In the genomic region with DNA sequence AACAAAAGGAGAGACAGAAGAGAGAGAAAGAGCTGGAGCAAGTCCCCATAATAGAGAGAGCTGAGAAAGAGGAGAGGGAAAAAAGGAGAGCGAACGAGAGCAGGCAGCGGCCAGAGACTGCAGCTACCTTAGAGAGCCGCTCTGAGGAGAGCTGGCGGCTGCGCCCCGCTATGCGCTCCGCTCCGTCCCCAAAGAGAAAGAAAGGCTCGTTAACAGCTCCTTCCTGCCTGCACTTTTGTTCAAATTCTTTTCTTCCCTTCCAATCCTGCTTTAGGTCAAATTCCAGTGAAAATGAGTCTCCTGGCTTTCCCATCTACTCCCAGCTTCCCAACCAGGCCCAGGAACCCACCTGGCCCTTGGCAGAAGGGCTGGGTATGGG, we compare ENCODE assay signal across 1 cellular context.
TF ChIP-seq lines count a peak whose summit lies in the region.

No MANE protein-coding gene starts in this region.

TF ChIP-seq in H1, 55 proteins besides CTCF, POLR2A, EP300 and RAD21 (continued from another document):
- TF ChIP-seq, protein P1, sequence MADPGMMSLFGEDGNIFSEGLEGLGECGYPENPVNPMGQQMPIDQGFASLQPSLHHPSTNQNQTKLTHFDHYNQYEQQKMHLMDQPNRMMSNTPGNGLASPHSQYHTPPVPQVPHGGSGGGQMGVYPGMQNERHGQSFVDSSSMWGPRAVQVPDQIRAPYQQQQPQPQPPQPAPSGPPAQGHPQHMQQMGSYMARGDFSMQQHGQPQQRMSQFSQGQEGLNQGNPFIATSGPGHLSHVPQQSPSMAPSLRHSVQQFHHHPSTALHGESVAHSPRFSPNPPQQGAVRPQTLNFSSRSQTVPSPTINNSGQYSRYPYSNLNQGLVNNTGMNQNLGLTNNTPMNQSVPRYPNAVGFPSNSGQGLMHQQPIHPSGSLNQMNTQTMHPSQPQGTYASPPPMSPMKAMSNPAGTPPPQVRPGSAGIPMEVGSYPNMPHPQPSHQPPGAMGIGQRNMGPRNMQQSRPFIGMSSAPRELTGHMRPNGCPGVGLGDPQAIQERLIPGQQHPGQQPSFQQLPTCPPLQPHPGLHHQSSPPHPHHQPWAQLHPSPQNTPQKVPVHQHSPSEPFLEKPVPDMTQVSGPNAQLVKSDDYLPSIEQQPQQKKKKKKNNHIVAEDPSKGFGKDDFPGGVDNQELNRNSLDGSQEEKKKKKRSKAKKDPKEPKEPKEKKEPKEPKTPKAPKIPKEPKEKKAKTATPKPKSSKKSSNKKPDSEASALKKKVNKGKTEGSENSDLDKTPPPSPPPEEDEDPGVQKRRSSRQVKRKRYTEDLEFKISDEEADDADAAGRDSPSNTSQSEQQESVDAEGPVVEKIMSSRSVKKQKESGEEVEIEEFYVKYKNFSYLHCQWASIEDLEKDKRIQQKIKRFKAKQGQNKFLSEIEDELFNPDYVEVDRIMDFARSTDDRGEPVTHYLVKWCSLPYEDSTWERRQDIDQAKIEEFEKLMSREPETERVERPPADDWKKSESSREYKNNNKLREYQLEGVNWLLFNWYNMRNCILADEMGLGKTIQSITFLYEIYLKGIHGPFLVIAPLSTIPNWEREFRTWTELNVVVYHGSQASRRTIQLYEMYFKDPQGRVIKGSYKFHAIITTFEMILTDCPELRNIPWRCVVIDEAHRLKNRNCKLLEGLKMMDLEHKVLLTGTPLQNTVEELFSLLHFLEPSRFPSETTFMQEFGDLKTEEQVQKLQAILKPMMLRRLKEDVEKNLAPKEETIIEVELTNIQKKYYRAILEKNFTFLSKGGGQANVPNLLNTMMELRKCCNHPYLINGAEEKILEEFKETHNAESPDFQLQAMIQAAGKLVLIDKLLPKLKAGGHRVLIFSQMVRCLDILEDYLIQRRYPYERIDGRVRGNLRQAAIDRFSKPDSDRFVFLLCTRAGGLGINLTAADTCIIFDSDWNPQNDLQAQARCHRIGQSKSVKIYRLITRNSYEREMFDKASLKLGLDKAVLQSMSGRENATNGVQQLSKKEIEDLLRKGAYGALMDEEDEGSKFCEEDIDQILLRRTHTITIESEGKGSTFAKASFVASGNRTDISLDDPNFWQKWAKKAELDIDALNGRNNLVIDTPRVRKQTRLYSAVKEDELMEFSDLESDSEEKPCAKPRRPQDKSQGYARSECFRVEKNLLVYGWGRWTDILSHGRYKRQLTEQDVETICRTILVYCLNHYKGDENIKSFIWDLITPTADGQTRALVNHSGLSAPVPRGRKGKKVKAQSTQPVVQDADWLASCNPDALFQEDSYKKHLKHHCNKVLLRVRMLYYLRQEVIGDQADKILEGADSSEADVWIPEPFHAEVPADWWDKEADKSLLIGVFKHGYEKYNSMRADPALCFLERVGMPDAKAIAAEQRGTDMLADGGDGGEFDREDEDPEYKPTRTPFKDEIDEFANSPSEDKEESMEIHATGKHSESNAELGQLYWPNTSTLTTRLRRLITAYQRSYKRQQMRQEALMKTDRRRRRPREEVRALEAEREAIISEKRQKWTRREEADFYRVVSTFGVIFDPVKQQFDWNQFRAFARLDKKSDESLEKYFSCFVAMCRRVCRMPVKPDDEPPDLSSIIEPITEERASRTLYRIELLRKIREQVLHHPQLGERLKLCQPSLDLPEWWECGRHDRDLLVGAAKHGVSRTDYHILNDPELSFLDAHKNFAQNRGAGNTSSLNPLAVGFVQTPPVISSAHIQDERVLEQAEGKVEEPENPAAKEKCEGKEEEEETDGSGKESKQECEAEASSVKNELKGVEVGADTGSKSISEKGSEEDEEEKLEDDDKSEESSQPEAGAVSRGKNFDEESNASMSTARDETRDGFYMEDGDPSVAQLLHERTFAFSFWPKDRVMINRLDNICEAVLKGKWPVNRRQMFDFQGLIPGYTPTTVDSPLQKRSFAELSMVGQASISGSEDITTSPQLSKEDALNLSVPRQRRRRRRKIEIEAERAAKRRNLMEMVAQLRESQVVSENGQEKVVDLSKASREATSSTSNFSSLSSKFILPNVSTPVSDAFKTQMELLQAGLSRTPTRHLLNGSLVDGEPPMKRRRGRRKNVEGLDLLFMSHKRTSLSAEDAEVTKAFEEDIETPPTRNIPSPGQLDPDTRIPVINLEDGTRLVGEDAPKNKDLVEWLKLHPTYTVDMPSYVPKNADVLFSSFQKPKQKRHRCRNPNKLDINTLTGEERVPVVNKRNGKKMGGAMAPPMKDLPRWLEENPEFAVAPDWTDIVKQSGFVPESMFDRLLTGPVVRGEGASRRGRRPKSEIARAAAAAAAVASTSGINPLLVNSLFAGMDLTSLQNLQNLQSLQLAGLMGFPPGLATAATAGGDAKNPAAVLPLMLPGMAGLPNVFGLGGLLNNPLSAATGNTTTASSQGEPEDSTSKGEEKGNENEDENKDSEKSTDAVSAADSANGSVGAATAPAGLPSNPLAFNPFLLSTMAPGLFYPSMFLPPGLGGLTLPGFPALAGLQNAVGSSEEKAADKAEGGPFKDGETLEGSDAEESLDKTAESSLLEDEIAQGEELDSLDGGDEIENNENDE (IDR thresholded peaks at IDR 0.05; ENCODE audit: insufficient replicate concordance, low read length) = no peak
